ENCODE assay signal across 17 cellular contexts in the genomic region with DNA sequence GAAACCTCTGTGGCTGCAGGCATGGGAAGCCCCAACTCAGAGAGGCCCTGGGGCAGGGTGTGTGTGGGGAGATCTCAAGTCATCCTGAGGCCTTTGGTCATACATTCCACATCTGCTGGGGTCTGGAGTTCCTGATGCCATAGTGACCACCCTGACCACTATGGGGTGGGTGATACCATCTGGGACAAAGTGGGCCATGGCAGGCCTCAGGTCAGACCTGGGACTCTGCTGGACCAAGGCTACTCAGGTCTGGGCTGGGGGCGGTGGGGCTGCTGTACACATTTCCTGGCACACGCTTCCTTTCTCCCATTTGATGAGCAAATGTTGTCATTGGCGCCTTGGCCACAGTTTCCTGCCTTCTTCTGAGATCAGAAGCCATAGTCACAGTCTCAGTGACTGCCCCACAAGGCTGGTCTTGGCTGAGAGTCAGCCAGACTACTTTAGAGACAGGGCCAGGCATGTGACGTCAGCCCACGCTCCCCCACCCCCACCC. TPM values are rescaled to one million over a fixed set of nuclear protein-coding genes. Genes with fewer than 3 reads are reported as not detected.
DNase-seq lines count a peak whose midpoint lies in the region; ATAC-seq and TF ChIP-seq lines count a peak whose summit lies in the region.
"Had no signal": no experiment of that assay in that cellular context is flagged by ENCODE, and none has a peak within 500 bp of the region (broad histone marks: within the 10 kb centered on the region; RNA-seq: fewer than 3 reads in every experiment).

No MANE protein-coding gene starts in this region.

- no TSS peak for BruUV-seq in Caco-2 (replicated peaks; lab: Mats Ljungman, UMichigan)

- no peak overlapping the region for H3K4me3 Mint-ChIP-seq in activated CD8-positive, alpha-beta memory T cell treated with anti-CD3 and anti-CD28 coated beads, Interleukin-2, amount 10 ng/mL, durations not matched to agents 7 days and 5 days
- no peak overlapping the region for H3K4me3 Mint-ChIP-seq in effector memory CD8-positive, alpha-beta T cell
- H3K4me3 Mint-ChIP-seq in progenitor cell of endocrine pancreas (ENCODE audit: low read depth): no peak overlapping the region
- H3K4me3 Mint-ChIP-seq in Caco-2 (ENCODE audit: unreplicated experiment): no peak overlapping the region
- H3K4me3 Mint-ChIP-seq: nephron progenitor cell had no signal

- no peak for TF ChIP-seq CTCF in progenitor cell of endocrine pancreas (IDR thresholded peaks at IDR 0.05; ENCODE audit: unreplicated experiment)
- TF ChIP-seq CTCF in Caco-2 (IDR thresholded peaks at IDR 0.05; ENCODE audit: insufficient read depth in 1 of 2, low read depth in 1 of 2, low read length in 1 of 2, severe bottlenecking in 1 of 2, unreplicated experiment in 1 of 2): no peak

- intact Hi-C loops in cardiac septum (cut with DNase I): no loop called here
- intact Hi-C loops in Right ventricle myocardium inferior (cut with DNase I): no loop called here
- intact Hi-C loops in Caco-2 (cut with micrococcal nuclease; ENCODE audit: unreplicated experiment): no loop called here

- H3K27me3 ChIP-seq in Caco-2 (replicated peaks; ENCODE audit: control insufficient read depth, insufficient read depth, low read length): no peaks in the 10 kb centered on the region
- H3K27me3 ChIP-seq: Peyer's patch, sigmoid colon, thyroid gland had no signal

- no peak for ATAC-seq in Right ventricle myocardium inferior
- peak; percentile 90 for ATAC-seq in activated CD8-positive, alpha-beta memory T cell treated with anti-CD3 and anti-CD28 coated beads, Interleukin-2, amount 10 ng/mL, durations not matched to agents 7 days and 5 days
- peak; percentile 96 for ATAC-seq in effector memory CD8-positive, alpha-beta T cell (replicated peaks)
- ATAC-seq in stimulated activated naive CD8-positive, alpha-beta T cell treated with anti-CD3 and anti-CD28 coated beads, Interleukin-15, Interleukin-2, amounts not matched to agents 100 U/mL and 50 U/mL, for 24 hours: peak; percentile 76

- peaks cover 2% of the 10 kb centered on the region for H3K9me3 Mint-ChIP-seq in activated CD8-positive, alpha-beta memory T cell treated with anti-CD3 and anti-CD28 coated beads, Interleukin-2, amount 10 ng/mL, durations not matched to agents 7 days and 5 days (ENCODE audit: low read depth)
- H3K9me3 Mint-ChIP-seq in effector memory CD8-positive, alpha-beta T cell: no peaks in the 10 kb centered on the region
- H3K9me3 Mint-ChIP-seq in progenitor cell of endocrine pancreas (ENCODE audit: low read depth) (no peaks in the 10 kb centered on the region), Caco-2 (ENCODE audit: unreplicated experiment) (no peaks in the 10 kb centered on the region)
- H3K9me3 Mint-ChIP-seq: nephron progenitor cell had no signal

- H3K27ac Mint-ChIP-seq in activated CD8-positive, alpha-beta memory T cell treated with anti-CD3 and anti-CD28 coated beads, Interleukin-2, amount 10 ng/mL, durations not matched to agents 7 days and 5 days: peak overlapping the region; percentile 77
- no peak overlapping the region for H3K27ac Mint-ChIP-seq in effector memory CD8-positive, alpha-beta T cell
- no peak overlapping the region for H3K27ac Mint-ChIP-seq in progenitor cell of endocrine pancreas
- no peak overlapping the region for H3K27ac Mint-ChIP-seq in Caco-2 (ENCODE audit: unreplicated experiment)

- peaks cover 8% of the 10 kb centered on the region for H3K36me3 Mint-ChIP-seq in activated CD8-positive, alpha-beta memory T cell treated with anti-CD3 and anti-CD28 coated beads, Interleukin-2, amount 10 ng/mL, durations not matched to agents 7 days and 5 days
- H3K36me3 Mint-ChIP-seq in effector memory CD8-positive, alpha-beta T cell (ENCODE audit: insufficient read depth): peaks cover 5% of the 10 kb centered on the region
- H3K36me3 Mint-ChIP-seq in progenitor cell of endocrine pancreas (ENCODE audit: insufficient read depth) (no peaks in the 10 kb centered on the region), Caco-2 (ENCODE audit: insufficient read depth, unreplicated experiment) (no peaks in the 10 kb centered on the region)

- peak; percentile 41 for DNase-seq in cardiac septum (ENCODE audit: low spot score)
- no peak for DNase-seq in Right ventricle myocardium inferior (ENCODE audit: missing footprints)
- peak; percentile 86 for DNase-seq in activated CD8-positive, alpha-beta memory T cell treated with anti-CD3 and anti-CD28 coated beads, Interleukin-2, amount 10 ng/mL, durations not matched to agents 7 days and 5 days
- peak; percentile 59 to 63 (median 63) for DNase-seq in effector memory CD8-positive, alpha-beta T cell
- peak; percentile 68 for DNase-seq in stimulated activated naive CD8-positive, alpha-beta T cell treated with anti-CD3 and anti-CD28 coated beads, Interleukin-15, Interleukin-2, amounts not matched to agents 100 U/mL and 50 U/mL, for 24 hours
- DNase-seq in progenitor cell of endocrine pancreas (ENCODE audit: low spot score, unreplicated experiment): no peak
- no peak for DNase-seq in Caco-2
- DNase-seq in pons (ENCODE audit: low spot score): no peak
- DNase-seq: hippocampal formation, KG1, left ventricle myocardium inferior, NCI-H1417, nephron progenitor cell, sigmoid colon, thyroid gland had no signal

- no peak overlapping the region for H3K4me3 ChIP-seq in Caco-2 (ENCODE audit: low read depth, low read length)
- H3K4me3 ChIP-seq: left ventricle myocardium inferior, Peyer's patch, sigmoid colon, thyroid gland had no signal

- CTCF ChIA-PET in activated CD8-positive, alpha-beta memory T cell treated with anti-CD3 and anti-CD28 coated beads, Interleukin-2, amount 10 ng/mL, durations not matched to agents 7 days and 5 days (lab: Charles Lee): interaction anchor here (1.1 to 1.3 kb wide), 2 partner anchors 27 to 437 kb away, joined by 3 to 5 read pairs; no protein-coding TSS in a partner anchor
- CTCF ChIA-PET in Caco-2 (lab: Charles Lee): no interaction called here

- no peaks in the 10 kb centered on the region for H3K9me3 ChIP-seq in Caco-2
- H3K9me3 ChIP-seq: left ventricle myocardium inferior, Peyer's patch, sigmoid colon, thyroid gland had no signal

- no peaks in the 10 kb centered on the region for H3K4me1 ChIP-seq in Caco-2
- H3K4me1 ChIP-seq: left ventricle myocardium inferior, Peyer's patch, sigmoid colon, thyroid gland had no signal

- no peaks in the 10 kb centered on the region for H3K36me3 ChIP-seq in Caco-2 (ENCODE audit: control insufficient read depth, insufficient read depth, low read length)
- H3K36me3 ChIP-seq: left ventricle myocardium inferior, Peyer's patch, sigmoid colon, thyroid gland had no signal

- peaks cover 24% of the 10 kb centered on the region for H3K27me3 Mint-ChIP-seq in activated CD8-positive, alpha-beta memory T cell treated with anti-CD3 and anti-CD28 coated beads, Interleukin-2, amount 10 ng/mL, durations not matched to agents 7 days and 5 days
- H3K27me3 Mint-ChIP-seq in effector memory CD8-positive, alpha-beta T cell: peaks cover 0 to 11% of the 10 kb centered on the region in 2 donors
- H3K27me3 Mint-ChIP-seq in progenitor cell of endocrine pancreas (peaks cover 26% of the 10 kb centered on the region), Caco-2 (ENCODE audit: insufficient read depth, unreplicated experiment) (peaks cover 18% of the 10 kb centered on the region)

- POLR2A ChIA-PET in Caco-2 (lab: Charles Lee): no interaction called here

- H3K4me1 Mint-ChIP-seq in activated CD8-positive, alpha-beta memory T cell treated with anti-CD3 and anti-CD28 coated beads, Interleukin-2, amount 10 ng/mL, durations not matched to agents 7 days and 5 days: peaks cover 7% of the 10 kb centered on the region
- peaks cover 11 to 24% of the 10 kb centered on the region in 2 donors for H3K4me1 Mint-ChIP-seq in effector memory CD8-positive, alpha-beta T cell (ENCODE audit: low read depth in 2 of 2)
- H3K4me1 Mint-ChIP-seq in progenitor cell of endocrine pancreas (ENCODE audit: low read depth) (no peaks in the 10 kb centered on the region), Caco-2 (ENCODE audit: low read depth, unreplicated experiment) (no peaks in the 10 kb centered on the region)
- H3K4me1 Mint-ChIP-seq: nephron progenitor cell had no signal

RNA-seq across cellular contexts. Expression of gene ACSL6, which starts 15.1 kb away (rescaled TPM):
- total RNA-seq in cardiac septum (4.5 TPM), Right ventricle myocardium inferior (3.4 TPM), progenitor cell of endocrine pancreas (0.19 and 0.36 TPM in 2 replicates), Caco-2 (2022) (0.19 and 1.4 TPM in 2 replicates)
- total RNA-seq in activated CD8-positive, alpha-beta memory T cell treated with anti-CD3 and anti-CD28 coated beads, Interleukin-2, amount 10 ng/mL, durations not matched to agents 7 days and 5 days: 10 to 100 TPM in 1 of 2 experiments, 1 to 10 TPM in 1; 7.0 to 10.9 TPM

RNA-seq across cellular contexts. Expression of gene IL3, which starts 33.9 kb away (rescaled TPM):
- not detected for total RNA-seq in cardiac septum
- not detected for total RNA-seq in Right ventricle myocardium inferior
- 1 to 10 TPM in 1 of 2 experiments, under 1 TPM in 1; 0.47 to 1.5 TPM for total RNA-seq in activated CD8-positive, alpha-beta memory T cell treated with anti-CD3 and anti-CD28 coated beads, Interleukin-2, amount 10 ng/mL, durations not matched to agents 7 days and 5 days
- not detected in 2 replicates for total RNA-seq in progenitor cell of endocrine pancreas
- not detected in 2 replicates for total RNA-seq in Caco-2 (2022)
- total RNA-seq: astrocyte, left ventricle myocardium inferior, Peyer's patch, sigmoid colon, thyroid gland had no signal

RNA-seq across cellular contexts. Expression of gene CSF2, which starts 47.0 kb away (rescaled TPM):
- total RNA-seq in cardiac septum (not detected), Right ventricle myocardium inferior (not detected), progenitor cell of endocrine pancreas (not detected in 2 replicates), Caco-2 (2022) (not detected in 2 replicates)
- total RNA-seq in activated CD8-positive, alpha-beta memory T cell treated with anti-CD3 and anti-CD28 coated beads, Interleukin-2, amount 10 ng/mL, durations not matched to agents 7 days and 5 days: 100 to 1,000 TPM in 1 of 2 experiments, 1 to 10 TPM in 1; 4.9 to 164 TPM
- total RNA-seq: astrocyte, left ventricle myocardium inferior, Peyer's patch, sigmoid colon, thyroid gland had no signal

Comparison
In these comparisons a context has a peak if more than half of its experiments do, and no peak if none do; other contexts are left out.
1. DNase-seq: peak in cardiac septum (single experiment), activated CD8-positive, alpha-beta memory T cell treated with anti-CD3 and anti-CD28 coated beads, Interleukin-2, amount 10 ng/mL, durations not matched to agents 7 days and 5 days (single experiment), effector memory CD8-positive, alpha-beta T cell (3 of 3) and stimulated activated naive CD8-positive, alpha-beta T cell treated with anti-CD3 and anti-CD28 coated beads, Interleukin-15, Interleukin-2, amounts not matched to agents 100 U/mL and 50 U/mL, for 24 hours (single experiment); none in Right ventricle myocardium inferior (single experiment), progenitor cell of endocrine pancreas (single experiment), Caco-2 (0 of 2) and pons (single experiment).